ENCODE assay signal across 9 cellular contexts in genomic region chr7:25968205-25968993, GRCh38.
DNase-seq lines count a peak whose midpoint lies in the region; ATAC-seq lines count a peak whose summit lies in the region.
"Had no signal": no experiment of that assay in that cellular context is flagged by ENCODE, and none has a peak within 500 bp of the region (broad histone marks: within the 10 kb centered on the region; RNA-seq: fewer than 3 reads in every experiment).

No MANE protein-coding gene starts in this region.

- H3K9me3 ChIP-seq in T-helper 17 cell (ENCODE audit: control insufficient read depth, low read length, poor library complexity, severe bottlenecking) = no peaks in the 10 kb centered on the region
- H3K9me3 ChIP-seq: A549 had no signal

- peak; percentile 20 to 28 for DNase-seq in activated CD4-positive, alpha-beta T cell treated with anti-CD3 and anti-CD28 coated beads for 24 hours (ENCODE audit: low read depth in 2 of 2)
- DNase-seq in activated CD4-positive, alpha-beta T cell treated with anti-CD3 and anti-CD28 coated beads for 1 hour = no peak
- no peak for DNase-seq in T-helper 17 cell
- peak; percentile 64 for DNase-seq in stimulated activated CD4-positive, alpha-beta T cell treated with anti-CD3 and anti-CD28 coated beads, Interleukin-1b, Interleukin-23, amount 100 ng/mL, for 48 hours
- DNase-seq in UCSD-AML1 (lab: John Stamatoyannopoulos, UW; ENCODE audit: unreplicated experiment) = no peak
- DNase-seq in medulla oblongata (ENCODE audit: extremely low spot score) = no peak
- DNase-seq in pons (ENCODE audit: low spot score) = no peak

- H3K27ac Mint-ChIP-seq in T-helper 17 cell = peak overlapping the region; percentile 30

- peaks cover 53% of the 10 kb centered on the region for H3K27me3 Mint-ChIP-seq in T-helper 17 cell

- peak overlapping the region; percentile 65 for H3K4me3 Mint-ChIP-seq in T-helper 17 cell

- ATAC-seq in HG02943 (IDR thresholded peaks at IDR 0.05; ENCODE audit: low read depth, unreplicated experiment) (peak; percentile 71), T-helper 17 cell (peak; percentile 76)
- ATAC-seq: A549 had no signal

- H3K36me3 Mint-ChIP-seq in T-helper 17 cell (ENCODE audit: low read depth) = peaks cover 9% of the 10 kb centered on the region

- peaks cover 19% of the 10 kb centered on the region for H3K4me1 Mint-ChIP-seq in T-helper 17 cell

Comparison
In these comparisons a context has a peak if more than half of its experiments do, and no peak if none do; other contexts are left out.
1. DNase-seq: peak in activated CD4-positive, alpha-beta T cell treated with anti-CD3 and anti-CD28 coated beads for 24 hours (2 of 2) and stimulated activated CD4-positive, alpha-beta T cell treated with anti-CD3 and anti-CD28 coated beads, Interleukin-1b, Interleukin-23, amount 100 ng/mL, for 48 hours (single experiment); none in activated CD4-positive, alpha-beta T cell treated with anti-CD3 and anti-CD28 coated beads for 1 hour (single experiment), T-helper 17 cell (0 of 3), UCSD-AML1 (single experiment), medulla oblongata (single experiment) and pons (single experiment).